Comparison of ENCODE assay signal across 12 cellular contexts in the genomic region with DNA sequence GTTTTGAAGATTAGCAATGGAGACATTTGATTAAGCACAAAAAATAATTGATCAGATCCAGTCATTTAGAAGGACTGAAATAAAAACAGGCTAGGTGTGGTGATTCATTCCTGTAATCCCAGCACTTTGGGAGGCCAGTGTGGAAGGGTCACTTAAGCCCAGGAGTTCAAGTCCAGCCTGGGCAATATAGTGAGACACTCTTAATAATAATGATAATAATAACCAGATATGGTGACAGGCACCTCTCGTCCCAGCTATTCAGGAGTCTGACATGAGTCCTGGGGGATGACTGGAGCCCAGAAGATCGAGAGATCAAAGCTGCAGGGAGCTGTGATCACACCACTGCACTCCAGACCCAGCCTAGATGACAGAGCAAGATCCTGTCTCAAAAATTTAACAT.
"Had no signal": no experiment of that assay in that cellular context is flagged by ENCODE, and none has a peak within 500 bp of the region (broad histone marks: within the 10 kb centered on the region; RNA-seq: fewer than 3 reads in every experiment).

No MANE protein-coding gene starts in this region.

- H3K36me3 ChIP-seq: cardiac muscle cell, transverse colon had no signal

- H3K9me3 ChIP-seq: psoas muscle, transverse colon had no signal

- H3K27ac Mint-ChIP-seq: activated T-helper 1 cell treated with anti-CD3 and anti-CD28 coated beads, Interleukin-12 subunit alpha, Interleukin-12 subunit beta, Interleukin-2, Interleukin-4 antibody, amounts not matched to agents 30 ng/mL and 10 ng/mL and 1 ng/mL, durations not matched to agents 14 hours and 24 hours and 36 hours; stimulated activated memory B cell treated with anti-CD40 and anti-IgM and Interleukin-4, amounts not matched to agents 10 μg/mL and 1 μg/mL and 100 μg/mL, for 72 hours; T-helper 2 cell treated with Interferon-gamma antibody and Interleukin-4, amounts not matched to agents 5 μg/mL and 100 μg/mL, for 36 hours had no signal

- H3K4me3 ChIP-seq: cardiac muscle cell, psoas muscle, transverse colon had no signal

- H3K27me3 ChIP-seq: cardiac muscle cell had no signal

- H3K9me3 Mint-ChIP-seq: activated T-helper 1 cell treated with anti-CD3 and anti-CD28 coated beads, Interleukin-12 subunit alpha, Interleukin-12 subunit beta, Interleukin-2, Interleukin-4 antibody, amounts not matched to agents 30 ng/mL and 10 ng/mL and 1 ng/mL, durations not matched to agents 14 hours and 24 hours and 36 hours; stimulated activated memory B cell treated with anti-CD40 and anti-IgM and Interleukin-4, amounts not matched to agents 10 μg/mL and 1 μg/mL and 100 μg/mL, for 72 hours; T-helper 2 cell treated with Interferon-gamma antibody and Interleukin-4, amounts not matched to agents 5 μg/mL and 100 μg/mL, for 36 hours had no signal

- H3K27ac ChIP-seq: cardiac muscle cell, psoas muscle had no signal

- H3K4me3 Mint-ChIP-seq: activated T-helper 1 cell treated with anti-CD3 and anti-CD28 coated beads, Interleukin-12 subunit alpha, Interleukin-12 subunit beta, Interleukin-2, Interleukin-4 antibody, amounts not matched to agents 30 ng/mL and 10 ng/mL and 1 ng/mL, durations not matched to agents 14 hours and 24 hours and 36 hours; stimulated activated memory B cell treated with anti-CD40 and anti-IgM and Interleukin-4, amounts not matched to agents 10 μg/mL and 1 μg/mL and 100 μg/mL, for 72 hours; T-helper 2 cell treated with Interferon-gamma antibody and Interleukin-4, amounts not matched to agents 5 μg/mL and 100 μg/mL, for 36 hours had no signal

- DNase-seq: activated naive CD4-positive, alpha-beta T cell treated with Interleukin-2 at 50 U/mL for 16 hours; kidney glomerular epithelial cell; left ventricle myocardium superior; psoas muscle; stimulated activated CD4-positive, alpha-beta T cell treated with anti-CD3 and anti-CD28 coated beads, Interleukin-2, amount 100 ng/mL, for 48 hours; transverse colon had no signal

- ATAC-seq: activated CD4-positive, CD25-positive, alpha-beta regulatory T cell treated with anti-CD3 and anti-CD28 coated beads, Interleukin-2, amount 50 U/mL, for 24 hours; left ventricle myocardium superior; psoas muscle; sciatic nerve; stimulated activated memory B cell treated with anti-CD40 and anti-IgM and Interleukin-4, amounts not matched to agents 10 μg/mL and 1 μg/mL and 100 μg/mL, for 72 hours had no signal

- H3K36me3 Mint-ChIP-seq: stimulated activated memory B cell treated with anti-CD40 and anti-IgM and Interleukin-4, amounts not matched to agents 10 μg/mL and 1 μg/mL and 100 μg/mL, for 72 hours had no signal
